ENCODE assay signal across 8 cellular contexts in the genomic region with DNA sequence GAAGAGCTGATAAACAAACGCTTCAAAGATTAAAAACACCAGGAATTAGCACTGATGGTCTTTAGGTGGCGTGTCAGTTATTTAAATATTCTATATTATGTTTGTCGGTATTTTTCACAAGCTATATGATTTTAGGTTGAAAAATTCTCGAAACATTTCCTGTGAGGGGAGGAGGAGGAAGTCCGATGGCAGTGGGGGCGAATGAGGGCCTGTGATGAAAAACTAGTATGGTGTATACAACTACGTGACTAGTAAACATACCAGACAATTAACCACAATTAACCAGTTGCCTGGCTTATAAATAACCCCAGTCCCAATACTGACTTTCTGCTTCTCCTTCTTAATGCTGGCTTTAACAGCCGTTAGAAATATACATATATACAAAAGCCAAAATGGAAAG. TPM values are rescaled to one million over a fixed set of nuclear protein-coding genes. Genes with fewer than 3 reads are reported as not detected.
DNase-seq lines count a peak whose midpoint lies in the region; ATAC-seq and TF ChIP-seq lines count a peak whose summit lies in the region.

No MANE protein-coding gene starts in this region.

- 24 to 29% methylated on average over 8 of the region's 8 CpGs for WGBS in heart right ventricle, 2 donors

- H3K4me3 ChIP-seq in heart right ventricle (peak overlapping the region in 9 of 10 donors; percentile 44 to 67 (median 60)), uterus (peak overlapping the region; percentile 24 to 39)

- H3K9me3 ChIP-seq in heart right ventricle: peaks cover 0 to 8% (median 0%) of the 10 kb centered on the region in 11 donors
- H3K9me3 ChIP-seq in uterus: no peaks in the 10 kb centered on the region

- H3K4me1 Mint-ChIP-seq in activated naive CD8-positive, alpha-beta T cell treated with anti-CD3 and anti-CD28 coated beads, Interleukin-2, amount 50 U/mL, for 24 hours: peaks cover 17% of the 10 kb centered on the region
- H3K4me1 Mint-ChIP-seq in mesothelial cell of epicardium: peaks cover 3% of the 10 kb centered on the region
- peaks cover 3 to 9% of the 10 kb centered on the region in 2 donors for H3K4me1 Mint-ChIP-seq in stimulated activated naive B cell treated with anti-CD40 and anti-IgM and Interleukin-4, amounts not matched to agents 10 μg/mL and 1 μg/mL and 100 μg/mL, for 72 hours

- no peak for TF ChIP-seq CTCF in heart right ventricle (IDR thresholded peaks at IDR 0.05)
- TF ChIP-seq CTCF in mesothelial cell of epicardium (IDR thresholded peaks at IDR 0.05; ENCODE audit: unreplicated experiment): no peak
- no peak for TF ChIP-seq CTCF in uterus (IDR thresholded peaks at IDR 0.05)

- DNase-seq in heart right ventricle (no peak), left ventricle myocardium superior (no peak), mesothelial cell of epicardium (ENCODE audit: low spot score in 2 of 2, unreplicated experiment in 2 of 2) (no peak), uterus (no peak), NCI-H1694 (lab: John Stamatoyannopoulos, UW) (no peak), SKM-1 (lab: John Stamatoyannopoulos, UW; ENCODE audit: unreplicated experiment) (no peak)
- DNase-seq in activated naive CD8-positive, alpha-beta T cell treated with anti-CD3 and anti-CD28 coated beads, Interleukin-2, amount 50 U/mL, for 24 hours: no peak
- no peak for DNase-seq in stimulated activated naive B cell treated with anti-CD40 and anti-IgM and Interleukin-4, amounts not matched to agents 10 μg/mL and 1 μg/mL and 100 μg/mL, for 72 hours

- H3K27me3 Mint-ChIP-seq in activated naive CD8-positive, alpha-beta T cell treated with anti-CD3 and anti-CD28 coated beads, Interleukin-2, amount 50 U/mL, for 24 hours: no peaks in the 10 kb centered on the region
- peaks cover 39% of the 10 kb centered on the region for H3K27me3 Mint-ChIP-seq in mesothelial cell of epicardium (ENCODE audit: low read depth)
- H3K27me3 Mint-ChIP-seq in stimulated activated naive B cell treated with anti-CD40 and anti-IgM and Interleukin-4, amounts not matched to agents 10 μg/mL and 1 μg/mL and 100 μg/mL, for 72 hours: peaks cover 21 to 31% of the 10 kb centered on the region in 2 donors

- peak overlapping the region; percentile 49 for H3K27ac Mint-ChIP-seq in activated naive CD8-positive, alpha-beta T cell treated with anti-CD3 and anti-CD28 coated beads, Interleukin-2, amount 50 U/mL, for 24 hours
- no peak overlapping the region for H3K27ac Mint-ChIP-seq in mesothelial cell of epicardium
- H3K27ac Mint-ChIP-seq in stimulated activated naive B cell treated with anti-CD40 and anti-IgM and Interleukin-4, amounts not matched to agents 10 μg/mL and 1 μg/mL and 100 μg/mL, for 72 hours: no peak overlapping the region

- peaks cover 0 to 35% (median 0%) of the 10 kb centered on the region in 7 donors for H3K27me3 ChIP-seq in heart right ventricle
- no peaks in the 10 kb centered on the region for H3K27me3 ChIP-seq in uterus

- ATAC-seq in heart right ventricle (no peak), left ventricle myocardium superior (no peak)
- no peak for ATAC-seq in activated naive CD8-positive, alpha-beta T cell treated with anti-CD3 and anti-CD28 coated beads, Interleukin-2, amount 50 U/mL, for 24 hours
- no peak for ATAC-seq in stimulated activated naive B cell treated with anti-CD40 and anti-IgM and Interleukin-4, amounts not matched to agents 10 μg/mL and 1 μg/mL and 100 μg/mL, for 72 hours (replicated peaks)

- H3K4me1 ChIP-seq in heart right ventricle: peaks cover 0 to 5% (median 0%) of the 10 kb centered on the region in 9 donors
- H3K4me1 ChIP-seq in uterus: no peaks in the 10 kb centered on the region

- H3K27ac ChIP-seq in heart right ventricle: peak overlapping the region in 7 of 10 donors; percentile 10 to 67 (median 56)
- peak overlapping the region; percentile 36 to 74 for H3K27ac ChIP-seq in uterus

- peak overlapping the region; percentile 86 for H3K4me3 Mint-ChIP-seq in activated naive CD8-positive, alpha-beta T cell treated with anti-CD3 and anti-CD28 coated beads, Interleukin-2, amount 50 U/mL, for 24 hours
- peak overlapping the region; percentile 69 for H3K4me3 Mint-ChIP-seq in mesothelial cell of epicardium
- H3K4me3 Mint-ChIP-seq in stimulated activated naive B cell treated with anti-CD40 and anti-IgM and Interleukin-4, amounts not matched to agents 10 μg/mL and 1 μg/mL and 100 μg/mL, for 72 hours: peak overlapping the region in 1 of 2 donors; percentile 66

- intact Hi-C loops in heart right ventricle (cut with DNase I) (no loop called here), left ventricle myocardium superior (cut with micrococcal nuclease) (no loop called here), uterus (cut with DNase I; ENCODE audit: low total_unique reads) (no loop called here)

- H3K36me3 ChIP-seq in heart right ventricle (no peaks in the 10 kb centered on the region), uterus (no peaks in the 10 kb centered on the region)

- no peaks in the 10 kb centered on the region for H3K9me3 Mint-ChIP-seq in activated naive CD8-positive, alpha-beta T cell treated with anti-CD3 and anti-CD28 coated beads, Interleukin-2, amount 50 U/mL, for 24 hours
- H3K9me3 Mint-ChIP-seq in mesothelial cell of epicardium: peaks cover 7% of the 10 kb centered on the region
- H3K9me3 Mint-ChIP-seq in stimulated activated naive B cell treated with anti-CD40 and anti-IgM and Interleukin-4, amounts not matched to agents 10 μg/mL and 1 μg/mL and 100 μg/mL, for 72 hours: no peaks in the 10 kb centered on the region

- no peak for TF ChIP-seq POLR2A in uterus (IDR thresholded peaks at IDR 0.05)

- H3K36me3 Mint-ChIP-seq in activated naive CD8-positive, alpha-beta T cell treated with anti-CD3 and anti-CD28 coated beads, Interleukin-2, amount 50 U/mL, for 24 hours (ENCODE audit: low read depth): no peaks in the 10 kb centered on the region
- no peaks in the 10 kb centered on the region for H3K36me3 Mint-ChIP-seq in mesothelial cell of epicardium
- H3K36me3 Mint-ChIP-seq in stimulated activated naive B cell treated with anti-CD40 and anti-IgM and Interleukin-4, amounts not matched to agents 10 μg/mL and 1 μg/mL and 100 μg/mL, for 72 hours: no peaks in the 10 kb centered on the region

RNA-seq across cellular contexts. Expression of gene NAP1L2, which starts 0.6 kb away (rescaled TPM):
- total RNA-seq in heart right ventricle (10 to 100 TPM in 5 of 10 donors, 1 to 10 TPM in 5; 4.0 to 16.7 (median 10.3) TPM), left ventricle myocardium superior (5.9 TPM), mesothelial cell of epicardium (1.00 to 1.3 TPM (median 1.1 TPM) in 3 replicates), uterus (10 to 100 TPM in 3 of 4 donors, 1 to 10 TPM in 1; 9.3 to 14.6 (median 12.4) TPM)
- polyA plus RNA-seq in heart right ventricle: 1 to 10 TPM in 1 of 2 donors, under 1 TPM in 1; 0.20 to 2.2 TPM
